17 cellular contexts compared by ENCODE assay signal in genomic region chr4:185282968-185283367, GRCh38.
DNase-seq lines count a peak whose midpoint lies in the region; ATAC-seq and TF ChIP-seq lines count a peak whose summit lies in the region.
"Had no signal": no experiment of that assay in that cellular context is flagged by ENCODE, and none has a peak within 500 bp of the region (broad histone marks: within the 10 kb centered on the region; RNA-seq: fewer than 3 reads in every experiment).

No MANE protein-coding gene starts in this region.

- TF ChIP-seq CTCF in brain microvascular endothelial cell (IDR thresholded peaks at IDR 0.05; ENCODE audit: low read depth, low read length, missing control alignments), result peak; percentile 35
- TF ChIP-seq CTCF in left lung (IDR thresholded peaks at IDR 0.05), result no peak

- no peak overlapping the region for H3K4me3 Mint-ChIP-seq in activated CD4-positive, alpha-beta memory T cell treated with anti-CD3 and anti-CD28 coated beads for 36 hours
- H3K4me3 Mint-ChIP-seq: activated CD4-positive, alpha-beta T cell treated with anti-CD3 and anti-CD28 coated beads for 36 hours; activated T-helper 17 cell treated with anti-CD3 and anti-CD28 coated beads, Interleukin-2, amount 50 U/mL, for 72 hours; effector memory CD8-positive, alpha-beta T cell had no signal

- peak; percentile 17 for DNase-seq in AG08395 (ENCODE audit: low spot score)
- DNase-seq in Kasumi-1 (lab: John Stamatoyannopoulos, UW), result peak; percentile 21 to 29
- DNase-seq in brain microvascular endothelial cell, result peak; percentile 52
- DNase-seq in left lung, result peak in 1 of 2 donors; percentile 43
- DNase-seq in activated CD4-positive, alpha-beta memory T cell treated with anti-CD3 and anti-CD28 coated beads for 36 hours, result no peak
- DNase-seq in NCI-H2107 (lab: John Stamatoyannopoulos, UW), result no peak
- no peak for DNase-seq in NCI-H2081 treated with DMSO at 0.1 percent for 48 hours (lab: John Stamatoyannopoulos, UW)
- DNase-seq: activated CD4-positive, alpha-beta T cell treated with anti-CD3 and anti-CD28 coated beads for 36 hours; aorta; effector memory CD8-positive, alpha-beta T cell; midbrain; NCI-H187 treated with DMSO at 0.1 percent for 48 hours; SW 1271 had no signal

- peaks cover 5 to 9% of the 10 kb centered on the region in 2 donors for H3K4me1 ChIP-seq in left lung

- intact Hi-C loops in left lung (cut with DNase I), result no loop called here
- intact Hi-C loops in activated CD4-positive, alpha-beta memory T cell treated with anti-CD3 and anti-CD28 coated beads for 36 hours (cut with micrococcal nuclease), result no loop called here

- CTCF ChIA-PET in activated CD4-positive, alpha-beta memory T cell treated with anti-CD3 and anti-CD28 coated beads for 36 hours (lab: Charles Lee), result no interaction called here

- H3K27ac ChIP-seq in brain microvascular endothelial cell (no peak overlapping the region), left lung (peak overlapping the region; percentile 49 to 66)
- H3K27ac ChIP-seq: BLaER1 treated with 17β-estradiol and CSF1 and Interleukin-3, amounts not matched to agents 10 nM and 100 nM had no signal

- peaks cover 8% of the 10 kb centered on the region for H3K4me1 Mint-ChIP-seq in activated CD4-positive, alpha-beta memory T cell treated with anti-CD3 and anti-CD28 coated beads for 36 hours (ENCODE audit: low read depth)
- H3K4me1 Mint-ChIP-seq: activated CD4-positive, alpha-beta T cell treated with anti-CD3 and anti-CD28 coated beads for 36 hours had no signal

- no peak overlapping the region for H3K27ac Mint-ChIP-seq in activated CD4-positive, alpha-beta memory T cell treated with anti-CD3 and anti-CD28 coated beads for 36 hours
- H3K27ac Mint-ChIP-seq: activated CD4-positive, alpha-beta T cell treated with anti-CD3 and anti-CD28 coated beads for 36 hours; activated T-helper 17 cell treated with anti-CD3 and anti-CD28 coated beads, Interleukin-2, amount 50 U/mL, for 72 hours; effector memory CD8-positive, alpha-beta T cell; progenitor cell of endocrine pancreas had no signal

- H3K36me3 Mint-ChIP-seq in activated CD4-positive, alpha-beta memory T cell treated with anti-CD3 and anti-CD28 coated beads for 36 hours, result peaks cover 4% of the 10 kb centered on the region

- in situ Hi-C loops in brain microvascular endothelial cell (cut with HindIII; ENCODE audit: low pct_ligation_motif_present, low sequenced_read_pairs), result no loop called here

- H3K27me3 ChIP-seq in brain microvascular endothelial cell (replicated peaks), result no peaks in the 10 kb centered on the region
- H3K27me3 ChIP-seq in left lung, result no peaks in the 10 kb centered on the region
- H3K27me3 ChIP-seq: BLaER1 treated with 17β-estradiol and CSF1 and Interleukin-3, amounts not matched to agents 10 nM and 100 nM had no signal

- H3K9me3 Mint-ChIP-seq in activated CD4-positive, alpha-beta memory T cell treated with anti-CD3 and anti-CD28 coated beads for 36 hours, result no peaks in the 10 kb centered on the region
- H3K9me3 Mint-ChIP-seq: activated T-helper 17 cell treated with anti-CD3 and anti-CD28 coated beads, Interleukin-2, amount 50 U/mL, for 72 hours; effector memory CD8-positive, alpha-beta T cell had no signal

- H3K36me3 ChIP-seq in brain microvascular endothelial cell (replicated peaks) (no peaks in the 10 kb centered on the region), left lung (no peaks in the 10 kb centered on the region)

- no peaks in the 10 kb centered on the region for H3K27me3 Mint-ChIP-seq in activated CD4-positive, alpha-beta memory T cell treated with anti-CD3 and anti-CD28 coated beads for 36 hours
- H3K27me3 Mint-ChIP-seq: activated CD4-positive, alpha-beta T cell treated with anti-CD3 and anti-CD28 coated beads for 36 hours; activated T-helper 17 cell treated with anti-CD3 and anti-CD28 coated beads, Interleukin-2, amount 50 U/mL, for 72 hours; effector memory CD8-positive, alpha-beta T cell; progenitor cell of endocrine pancreas had no signal

- no peaks in the 10 kb centered on the region for H3K9me3 ChIP-seq in left lung
- H3K9me3 ChIP-seq: BLaER1 treated with 17β-estradiol and CSF1 and Interleukin-3, amounts not matched to agents 10 nM and 100 nM had no signal

- peak; percentile 81 for ATAC-seq in left lung
- no peak for ATAC-seq in GM18858 (IDR thresholded peaks at IDR 0.05; ENCODE audit: unreplicated experiment)
- ATAC-seq: activated CD4-positive, alpha-beta T cell treated with anti-CD3 and anti-CD28 coated beads for 36 hours; activated T-helper 17 cell treated with anti-CD3 and anti-CD28 coated beads, Interleukin-2, amount 50 U/mL, for 72 hours; effector memory CD8-positive, alpha-beta T cell had no signal

- H3K4me3 ChIP-seq in brain microvascular endothelial cell (ENCODE audit: low read depth, low read length) (no peak overlapping the region), left lung (no peak overlapping the region)
- H3K4me3 ChIP-seq: BLaER1 treated with 17β-estradiol and CSF1 and Interleukin-3, amounts not matched to agents 10 nM and 100 nM had no signal

- POLR2A ChIA-PET in activated CD4-positive, alpha-beta memory T cell treated with anti-CD3 and anti-CD28 coated beads for 36 hours (lab: Charles Lee), result interaction anchor here (0.6 kb wide), 1 partner anchor 121 kb away, joined by 4 read pairs; no protein-coding TSS in a partner anchor

Comparison
In these comparisons a context has a peak if more than half of its experiments do, and no peak if none do; other contexts are left out.
1. DNase-seq: peak in AG08395 (single experiment), Kasumi-1 (2 of 2) and brain microvascular endothelial cell (single experiment); none in activated CD4-positive, alpha-beta memory T cell treated with anti-CD3 and anti-CD28 coated beads for 36 hours (single experiment), NCI-H2107 (single experiment) and NCI-H2081 treated with DMSO at 0.1 percent for 48 hours (single experiment).